In the genomic region with DNA sequence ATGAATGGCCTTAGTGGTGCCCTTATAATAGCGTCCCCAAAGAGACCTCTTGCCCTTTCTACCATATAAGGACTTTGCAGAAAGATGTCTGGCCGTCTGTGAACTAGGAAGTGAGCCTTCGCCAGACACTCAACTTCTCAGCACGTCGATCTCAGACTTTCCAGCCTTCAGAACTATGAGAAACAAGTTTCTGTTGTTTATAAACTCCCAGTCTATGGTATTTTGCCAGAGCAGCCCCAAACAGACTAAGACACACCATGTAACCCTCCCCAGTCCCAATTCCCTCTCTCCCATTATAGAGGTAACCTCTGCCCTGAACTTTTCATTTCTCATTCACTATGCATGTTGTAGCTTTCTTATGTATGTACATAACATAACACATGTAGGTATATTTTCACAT, we compare ENCODE assay signal across 13 cellular contexts. TPM values are rescaled to one million over a fixed set of nuclear protein-coding genes. Genes with fewer than 3 reads are reported as not detected.
DNase-seq lines count a peak whose midpoint lies in the region; ATAC-seq, FAIRE-seq and TF ChIP-seq lines count a peak whose summit lies in the region.
"Had no signal": no experiment of that assay in that cellular context is flagged by ENCODE, and none has a peak within 500 bp of the region (broad histone marks: within the 10 kb centered on the region; RNA-seq: fewer than 3 reads in every experiment).

No MANE protein-coding gene starts in this region.

- H3K27ac ChIP-seq in IMR-90 (ENCODE audit: insufficient read depth, low read length) (peak overlapping the region; percentile 81; the same call in 1 of the 2 replicates), epithelial cell of prostate (peak overlapping the region; percentile 72), keratinocyte (ENCODE audit: control insufficient read depth, insufficient read depth, low read length) (peak overlapping the region; percentile 64), stomach (peak overlapping the region in 4 of 5 donors; percentile 1 to 89 (median 78))

- POLR2A ChIA-PET in IMR-90 (lab: Charles Lee; ENCODE audit: unreplicated experiment): no interaction called here

- H2BK15ac ChIP-seq in IMR-90 (ENCODE audit: low read depth, low read length): no peak overlapping the region; the same call in 2 of the 3 replicates

- in situ Hi-C loops in IMR-90 (cut with MboI; ENCODE audit: low sequenced_read_pairs): no loop called here

- H2AK9ac ChIP-seq in IMR-90 (replicated peaks; ENCODE audit: low read depth, low read length, poor library complexity): no peak overlapping the region

- H3K27me3 ChIP-seq in IMR-90 (ENCODE audit: control insufficient read depth, insufficient read depth, low read length): no peaks in the 10 kb centered on the region
- no peaks in the 10 kb centered on the region for H3K27me3 ChIP-seq in keratinocyte (ENCODE audit: control insufficient read depth, extremely low read depth, insufficient read depth, low read length)
- H3K27me3 ChIP-seq in stomach: no peaks in the 10 kb centered on the region

- H2AK5ac ChIP-seq in IMR-90 (ENCODE audit: low read depth, low read length): peak overlapping the region; percentile 88

- peak overlapping the region; percentile 3; the same call in 1 of the 2 replicates for H3K14ac ChIP-seq in IMR-90 (replicated peaks; ENCODE audit: low read depth, low read length)

- H3K4me2 ChIP-seq in IMR-90 (ENCODE audit: low read depth, low read length) (no peak overlapping the region), keratinocyte (ENCODE audit: control insufficient read depth, extremely low read depth, insufficient read depth, low read depth, low read length) (no peak overlapping the region)

- peak overlapping the region; percentile 9; the same call in 1 of the 2 replicates for H2BK20ac ChIP-seq in IMR-90 (ENCODE audit: low read depth, low read length)

- H3K9ac ChIP-seq in IMR-90 (ENCODE audit: low read depth, low read length) (no peak overlapping the region), keratinocyte (ENCODE audit: control insufficient read depth, extremely low read depth, insufficient read depth, low read length) (no peak overlapping the region)

- peak overlapping the region; percentile 63 for H2BK5ac ChIP-seq in IMR-90 (ENCODE audit: low read depth, low read length, poor library complexity, severe bottlenecking)

- H3K4me1 ChIP-seq in IMR-90 (ENCODE audit: control insufficient read depth, insufficient read depth, low read length) (peaks cover 8% of the 10 kb centered on the region), keratinocyte (ENCODE audit: control insufficient read depth, extremely low read depth, insufficient read depth, low read length) (peaks cover 14% of the 10 kb centered on the region), stomach (no peaks in the 10 kb centered on the region)

- no peak for TF ChIP-seq EP300 in stomach (IDR thresholded peaks at IDR 0.05)

- H2AFZ ChIP-seq in IMR-90 (replicated peaks; ENCODE audit: low read length, poor library complexity) (peak overlapping the region; percentile 47), keratinocyte (ENCODE audit: control insufficient read depth, low read length) (no peak overlapping the region)

- intact Hi-C loops in IMR-90 (cut with micrococcal nuclease) (no loop called here), stomach (cut with DNase I; ENCODE audit: low total_unique reads) (no loop called here)

- H4K20me1 ChIP-seq in IMR-90 (ENCODE audit: insufficient read depth, low read length): no peaks in the 10 kb centered on the region
- no peaks in the 10 kb centered on the region for H4K20me1 ChIP-seq in keratinocyte (ENCODE audit: control insufficient read depth, extremely low read depth, insufficient read depth, low read length)

- CTCF ChIA-PET in IMR-90 (lab: Yijun Ruan, JAX): no interaction called here

- peak overlapping the region; percentile 89 for H3K4ac ChIP-seq in IMR-90 (ENCODE audit: low read depth, low read length)

- H3K23ac ChIP-seq in IMR-90 (ENCODE audit: low read depth, low read length): peak overlapping the region; percentile 64; the same call in 1 of the 2 replicates

- peak overlapping the region; percentile 33 for H4K5ac ChIP-seq in IMR-90 (ENCODE audit: low read depth, low read length)

- FAIRE-seq in keratinocyte (lab: Jason Lieb, UNC): no peak

- peak overlapping the region; percentile 93 for H3K18ac ChIP-seq in IMR-90 (ENCODE audit: low read depth, low read length)

- H3K9me3 ChIP-seq in IMR-90 (ENCODE audit: control insufficient read depth, insufficient read depth, low read length) (no peaks in the 10 kb centered on the region), keratinocyte (ENCODE audit: control insufficient read depth, low read depth, low read length) (no peaks in the 10 kb centered on the region), stomach (no peaks in the 10 kb centered on the region)

- no CpG with 5 or more reads among the region's 5 CpGs for WGBS in IMR-90 (ENCODE audit: extremely low coverage in 2 of 2, insufficient read length in 1 of 2), 2 experiments
- 47 to 69% (median 63%) methylated on average over 5 of the region's 5 CpGs for WGBS in stomach, 5 donors

- no peaks in the 10 kb centered on the region for H3K79me2 ChIP-seq in keratinocyte (ENCODE audit: control insufficient read depth, insufficient read depth, low read length)

- DNase-seq in IMR-90: peak; percentile 35
- no peak for DNase-seq in epithelial cell of prostate (ENCODE audit: low read depth, low spot score)
- DNase-seq in keratinocyte (ENCODE audit: low read depth, low spot score): no peak
- DNase-seq in stomach: no peak
- no peak for DNase-seq in activated CD8-positive, alpha-beta memory T cell treated with anti-CD3 and anti-CD28 coated beads, Interleukin-2, amount 50 U/mL, for 4 hours
- DNase-seq in HuH-7.5 (ENCODE audit: low spot score): no peak
- DNase-seq in T-helper 9 cell: no peak
- no peak for DNase-seq in COR-L47 (lab: John Stamatoyannopoulos, UW)
- DNase-seq: activated CD4-positive, alpha-beta T cell treated with anti-CD3 and anti-CD28 coated beads, Interleukin-2, amount 10 ng/mL, durations not matched to agents 24 days and 14 days; activated T-cell treated with anti-CD3 and anti-CD28 coated beads, Interleukin-2, amount 50 U/mL, for 1 hour; GDM1; hypothalamus; KG1 had no signal

- TF ChIP-seq POLR2A in IMR-90 (IDR thresholded peaks at IDR 0.05; ENCODE audit: low read depth, low read length) (no peak), stomach (IDR thresholded peaks at IDR 0.05) (no peak)

- peak overlapping the region; percentile 62; the same call in 1 of the 2 replicates for H4K91ac ChIP-seq in IMR-90 (ENCODE audit: insufficient read depth, low read depth, low read length)

- H4K8ac ChIP-seq in IMR-90 (ENCODE audit: low read depth in 2 of 2, low read length in 2 of 2): peak overlapping the region; percentile 54 to 70; a peak in 3 of 4 replicates

- no peak overlapping the region for H3K56ac ChIP-seq in IMR-90 (ENCODE audit: extremely low read depth, insufficient read depth, low read length)

- ATAC-seq in IMR-90 (ENCODE audit: low read depth): peak; percentile 30

- peak overlapping the region; percentile 74 for H2BK120ac ChIP-seq in IMR-90 (ENCODE audit: low read depth, low read length)

- TF ChIP-seq CTCF in IMR-90 (conservative IDR thresholded peaks at IDR 0.05; ENCODE audit: low read depth, low read length) (no peak), keratinocyte (optimal IDR thresholded peaks at IDR 0.05 in 1 of 3, IDR thresholded peaks at IDR 0.05 in 1 of 3, conservative IDR thresholded peaks at IDR 0.05 in 1 of 3; ENCODE audit: extremely low read depth in 1 of 3, insufficient read depth in 2 of 3, low read length in 3 of 3) (no peak), stomach (IDR thresholded peaks at IDR 0.05) (no peak)

- H3K4me3 ChIP-seq in IMR-90 (ENCODE audit: insufficient read depth, low read depth, low read length) (no peak overlapping the region), keratinocyte (ENCODE audit: control insufficient read depth in 2 of 3, extremely low read depth in 1 of 3, insufficient read depth in 2 of 3, low read depth in 1 of 3, low read length in 3 of 3) (no peak overlapping the region), stomach (no peak overlapping the region)

- H3K36me3 ChIP-seq in IMR-90 (ENCODE audit: control insufficient read depth, insufficient read depth, low read length) (peaks cover 21% of the 10 kb centered on the region), keratinocyte (ENCODE audit: control insufficient read depth in 2 of 2, extremely low read depth in 1 of 2, insufficient read depth in 2 of 2, low read length in 2 of 2) (no peaks in the 10 kb centered on the region), stomach (peaks cover 17 to 77% (median 46%) of the 10 kb centered on the region in 4 donors)

- TF ChIP-seq RAD21 in IMR-90 (IDR thresholded peaks at IDR 0.05; ENCODE audit: low read length): no peak

- dilution Hi-C loops in IMR-90 (cut with HindIII; ENCODE audit: low sequenced_read_pairs, unreplicated experiment): no loop called here
- dilution Hi-C loops in keratinocyte (cut with MboI; ENCODE audit: extremely low pct_ligation_motif_present, low sequenced_read_pairs): no loop called here

- H3K79me1 ChIP-seq in IMR-90 (ENCODE audit: low read depth in 1 of 2, low read length in 2 of 2): peaks cover 0 to 3% of the 10 kb centered on the region in 2 experiments; a peak in 1 of 4 replicates

- BruUV-seq in IMR-90 (replicated peaks; lab: Mats Ljungman, UMichigan): no TSS peak

- H3K9me1 ChIP-seq in IMR-90 (ENCODE audit: insufficient read depth, low read length) (peaks cover 13% of the 10 kb centered on the region), keratinocyte (ENCODE audit: control insufficient read depth, extremely low read depth, insufficient read depth, low read length) (no peaks in the 10 kb centered on the region)

TF ChIP-seq in IMR-90, 13 proteins besides CTCF, POLR2A, EP300 and RAD21 (continues in another document):
- TF ChIP-seq MAZ (IDR thresholded peaks at IDR 0.05; ENCODE audit: borderline replicate concordance, low read depth, low read length): no peak
- TF ChIP-seq BHLHE40 (IDR thresholded peaks at IDR 0.05; ENCODE audit: low read depth, low read length): no peak
- TF ChIP-seq NFE2L2 (IDR thresholded peaks at IDR 0.05; ENCODE audit: low read depth, low read length): no peak
- TF ChIP-seq MXI1 (IDR thresholded peaks at IDR 0.05; ENCODE audit: borderline replicate concordance, low read depth, low read length): no peak

RNA-seq across cellular contexts. Expression of a gene that starts 55.7 kb away (rescaled TPM):
- total RNA-seq in IMR-90 (2012; rRNA removed): 21.9 and 23.9 TPM in 2 replicates
- polyA plus RNA-seq in IMR-90 (2012; rRNA removed): 80.8 and 83.3 TPM in 2 replicates
- polyA plus RNA-seq in IMR-90 (2012; cell fraction: cytosol; rRNA removed): 47.5 and 63.2 TPM in 2 replicates
- polyA plus RNA-seq in IMR-90 (2012; cell fraction: nucleus; rRNA removed; ENCODE audit: low replicate concordance): 33.2 and 41.3 TPM in 2 replicates
- polyA plus RNA-seq in keratinocyte: 1.6 to 2.5 TPM (median 1.8 TPM) in 3 replicates
- polyA plus RNA-seq in keratinocyte (2011; ENCODE audit: low read depth): 0.82 TPM
- 1.1 and 1.4 TPM in 2 replicates for polyA plus RNA-seq in keratinocyte (2011; cell fraction: cytosol; rRNA removed)
- polyA plus RNA-seq in keratinocyte (2011; cell fraction: nucleus; rRNA removed): 4.8 and 7.0 TPM in 2 replicates
- 1.3 and 1.5 TPM in 2 replicates for polyA plus RNA-seq in keratinocyte (2012; ENCODE audit: low replicate concordance)
- 2.8 to 4.5 TPM (median 4.2 TPM) in 3 replicates for polyA minus RNA-seq in keratinocyte
- polyA minus RNA-seq in keratinocyte (2011; cell fraction: cytosol; rRNA and poly(A)+ RNA removed): 2.7 TPM
- polyA minus RNA-seq in keratinocyte (2011; cell fraction: nucleus; rRNA and poly(A)+ RNA removed): 4.3 and 6.7 TPM in 2 replicates
- 100 to 1,000 TPM in 1 of 5 donors, 10 to 100 TPM in 4; 85.5 to 214 (median 95.1) TPM for total RNA-seq in stomach
- 10 to 100 TPM; 21.4 to 32.7 (median 21.6) TPM for polyA plus RNA-seq in stomach
